ENCODE assay signal across 1 cellular context in genomic region chr5:2780421-2781171, GRCh38.
A peak's percentile ranks its signal among the peaks of the same experiment; 100 is the strongest.
TF ChIP-seq lines count a peak whose summit lies in the region.

No MANE protein-coding gene starts in this region.

TF ChIP-seq in GM23338, 12 proteins besides CTCF, POLR2A, EP300 and RAD21:
- TF ChIP-seq ZNF462 (CRISPR knock-in tag; IDR thresholded peaks at IDR 0.05): peak; percentile 96
- TF ChIP-seq CREB1 (CRISPR knock-in tag; IDR thresholded peaks at IDR 0.05; ENCODE audit: low read depth): peak; percentile 19; the same call in 1 of the 2 replicates
- TF ChIP-seq ZNF331 (CRISPR knock-in tag; IDR thresholded peaks at IDR 0.05; ENCODE audit: low read depth): no peak
TF ChIP-seq in GM23338: peak in this region for 2.
